15 cellular contexts compared by ENCODE assay signal in genomic region chr9:133768859-133769510, GRCh38. TPM values are rescaled to one million over a fixed set of nuclear protein-coding genes. Genes with fewer than 3 reads are reported as not detected.
DNase-seq lines count a peak whose midpoint lies in the region; ATAC-seq and TF ChIP-seq lines count a peak whose summit lies in the region.
"Had no signal": no experiment of that assay in that cellular context is flagged by ENCODE, and none has a peak within 500 bp of the region (broad histone marks: within the 10 kb centered on the region; RNA-seq: fewer than 3 reads in every experiment).

No MANE protein-coding gene starts in this region.

- H3K27ac ChIP-seq in left lung (no peak overlapping the region), upper lobe of right lung (no peak overlapping the region)
- H3K27ac ChIP-seq: BLaER1, heart right ventricle, VCaP had no signal

- H3K27me3 Mint-ChIP-seq in WTC11 (ENCODE audit: low read depth), result no peaks in the 10 kb centered on the region
- H3K27me3 Mint-ChIP-seq: stimulated activated naive CD8-positive, alpha-beta T cell treated with anti-CD3 and anti-CD28 coated beads, Interleukin-15, Interleukin-2, amounts not matched to agents 100 ng/mL and 50 ng/mL, for 24 hours had no signal

- peaks cover 51% of the 10 kb centered on the region for H3K36me3 Mint-ChIP-seq in WTC11

- H3K36me3 ChIP-seq in left lung (peaks cover 0 to 70% of the 10 kb centered on the region in 2 donors), upper lobe of right lung (peaks cover 37% of the 10 kb centered on the region)

- POLR2A ChIA-PET in WTC11 (lab: Charles Lee), result no interaction called here

- no peaks in the 10 kb centered on the region for H3K27me3 ChIP-seq in left lung
- no peaks in the 10 kb centered on the region for H3K27me3 ChIP-seq in upper lobe of right lung
- H3K27me3 ChIP-seq: BLaER1, heart right ventricle had no signal

- intact Hi-C loops in left lung (cut with DNase I), result no loop called here
- intact Hi-C loops in upper lobe of right lung (cut with DNase I), result no loop called here

- TF ChIP-seq CTCF in WTC11 (IDR thresholded peaks at IDR 0.05), result no peak
- no peak for TF ChIP-seq CTCF in left lung (IDR thresholded peaks at IDR 0.05)
- no peak for TF ChIP-seq CTCF in upper lobe of right lung (IDR thresholded peaks at IDR 0.05)

- peaks cover 22% of the 10 kb centered on the region for H3K9me3 Mint-ChIP-seq in WTC11
- H3K9me3 Mint-ChIP-seq: stimulated activated naive CD8-positive, alpha-beta T cell treated with anti-CD3 and anti-CD28 coated beads, Interleukin-15, Interleukin-2, amounts not matched to agents 100 ng/mL and 50 ng/mL, for 24 hours had no signal

- no peak overlapping the region for H3K27ac Mint-ChIP-seq in WTC11
- H3K27ac Mint-ChIP-seq: stimulated activated naive CD8-positive, alpha-beta T cell treated with anti-CD3 and anti-CD28 coated beads, Interleukin-15, Interleukin-2, amounts not matched to agents 100 ng/mL and 50 ng/mL, for 24 hours had no signal

- CTCF ChIA-PET in WTC11 (lab: Charles Lee), result interaction anchor here (0.7 to 4.9 kb wide), 24 partner anchors 9 to 283 kb away, joined by 3 to 52 read pairs (median 4); partner anchors contain the start of genes BRD3OS and SARDH

- no peak overlapping the region for H3K4me3 Mint-ChIP-seq in WTC11
- H3K4me3 Mint-ChIP-seq: stimulated activated naive CD8-positive, alpha-beta T cell treated with anti-CD3 and anti-CD28 coated beads, Interleukin-15, Interleukin-2, amounts not matched to agents 100 ng/mL and 50 ng/mL, for 24 hours had no signal

- peak; percentile 57 for DNase-seq in activated effector memory CD4-positive, alpha-beta T cell treated with anti-CD3 and anti-CD28 coated beads, Interleukin-2, amount 50 U/mL, for 16 hours
- no peak for DNase-seq in activated effector memory CD4-positive, alpha-beta T cell treated with Interleukin-2 at 50 U/mL for 16 hours
- peak; percentile 70 for DNase-seq in WTC11 (ENCODE audit: low spot score)
- peak; percentile 26 to 75 for DNase-seq in left lung
- peak; percentile 60 for DNase-seq in upper lobe of right lung
- DNase-seq: activated naive CD4-positive, alpha-beta T cell treated with anti-CD3 and anti-CD28 coated beads, Interleukin-2, amount 50 U/mL, for 16 hours; Kasumi-1; stimulated activated CD4-positive, alpha-beta T cell treated with anti-CD3 and anti-CD28 coated beads, Interleukin-15, amount 100 ng/mL, for 24 hours had no signal

- H3K4me3 ChIP-seq in left lung, result no peak overlapping the region
- no peak overlapping the region for H3K4me3 ChIP-seq in upper lobe of right lung
- H3K4me3 ChIP-seq: BLaER1, heart right ventricle had no signal

- no peaks in the 10 kb centered on the region for H3K4me1 Mint-ChIP-seq in WTC11

- H3K4me1 ChIP-seq in left lung, result no peaks in the 10 kb centered on the region
- no peaks in the 10 kb centered on the region for H3K4me1 ChIP-seq in upper lobe of right lung
- H3K4me1 ChIP-seq: BLaER1, heart right ventricle had no signal

- ATAC-seq in WTC11 (peak; percentile 65; the same call in 1 of the 2 replicates), left lung (no peak), upper lobe of right lung (peak; percentile 37), GM18517 (IDR thresholded peaks at IDR 0.05; ENCODE audit: unreplicated experiment) (no peak), HG03175 (IDR thresholded peaks at IDR 0.05; ENCODE audit: unreplicated experiment) (no peak), GM18909 (IDR thresholded peaks at IDR 0.05; ENCODE audit: poor library complexity, unreplicated experiment) (no peak)

- H3K9me3 ChIP-seq in left lung, result peaks cover 4 to 17% of the 10 kb centered on the region in 2 donors
- peaks cover 7% of the 10 kb centered on the region for H3K9me3 ChIP-seq in upper lobe of right lung

TF ChIP-seq in WTC11, 78 proteins besides CTCF, POLR2A, EP300 and RAD21:
- no peak for TF ChIP-seq IRF1 (CRISPR knock-in tag; IDR thresholded peaks at IDR 0.05)
- TF ChIP-seq ELF4 (CRISPR knock-in tag; IDR thresholded peaks at IDR 0.05; ENCODE audit: low read depth), result no peak
- TF ChIP-seq ZBTB43 (CRISPR knock-in tag; IDR thresholded peaks at IDR 0.05), result no peak
- no peak for TF ChIP-seq SMAD4 (CRISPR knock-in tag; IDR thresholded peaks at IDR 0.05)
- no peak for TF ChIP-seq TEAD1 (CRISPR knock-in tag; IDR thresholded peaks at IDR 0.05)
- 0 out of 2 replicates have a peak, but pooled peaks have one; percentile 22 for TF ChIP-seq GABPB1 (CRISPR knock-in tag; IDR thresholded peaks at IDR 0.05)
- TF ChIP-seq TP53 (CRISPR knock-in tag; IDR thresholded peaks at IDR 0.05), result no peak

RNA-seq across cellular contexts. Expression of gene SARDH, which starts 30.8 kb away (rescaled TPM):
- total RNA-seq in WTC11 (2021) (8.5 to 15.2 TPM (median 13.7 TPM) in 3 replicates), left lung (1 to 10 TPM; 3.9 to 5.9 TPM), upper lobe of right lung (6.8 TPM)

Comparison
In these comparisons a context has a peak if more than half of its experiments do, and no peak if none do; other contexts are left out.
1. ATAC-seq: peak in WTC11 (single experiment) and upper lobe of right lung (single experiment); none in left lung (single experiment), GM18517 (single experiment), HG03175 (single experiment) and GM18909 (single experiment).